In genomic region chr19:3517638-3518037, GRCh38 we compare ENCODE assay signal across 24 cellular contexts. TPM values are rescaled to one million over a fixed set of nuclear protein-coding genes. Genes with fewer than 3 reads are reported as not detected.
DNase-seq lines count a peak whose midpoint lies in the region; ATAC-seq, FAIRE-seq and TF ChIP-seq lines count a peak whose summit lies in the region.
"Had no signal": no experiment of that assay in that cellular context is flagged by ENCODE, and none has a peak within 500 bp of the region (broad histone marks: within the 10 kb centered on the region; RNA-seq: fewer than 3 reads in every experiment).

No MANE protein-coding gene starts in this region.

- TF ChIP-seq POLR2A in HepG2 (IDR thresholded peaks at IDR 0.05; ENCODE audit: insufficient read depth in 1 of 2, low read depth in 2 of 2, low read length in 2 of 2) = no peak

- no peaks in the 10 kb centered on the region for H3K27me3 ChIP-seq in BLaER1 treated with 17β-estradiol and CSF1 and Interleukin-3, amounts not matched to agents 10 nM and 100 nM
- H3K27me3 ChIP-seq in HUES64 (ENCODE audit: insufficient read depth, low read length) = no peaks in the 10 kb centered on the region
- no peaks in the 10 kb centered on the region for H3K27me3 ChIP-seq in adipocyte (replicated peaks; ENCODE audit: control insufficient read depth, insufficient read depth, low read length)
- no peaks in the 10 kb centered on the region for H3K27me3 ChIP-seq in HepG2 (ENCODE audit: control insufficient read depth in 1 of 2, insufficient read depth in 2 of 2, low read length in 2 of 2)
- no peaks in the 10 kb centered on the region for H3K27me3 ChIP-seq in left ventricle myocardium inferior (ENCODE audit: low read depth)
- H3K27me3 ChIP-seq: BE2C had no signal

- H3K4me1 Mint-ChIP-seq in activated naive CD4-positive, alpha-beta T cell treated with anti-CD3 and anti-CD28 coated beads, Interleukin-2, amount 10 ng/mL, durations not matched to agents 7 days and 5 days = peaks cover 29% of the 10 kb centered on the region

- intact Hi-C loops in HepG2 (cut with micrococcal nuclease; ENCODE audit: unreplicated experiment) = no loop called here
- intact Hi-C loops in posterior cingulate gyrus (cut with DNase I) = no loop called here
- intact Hi-C loops in left ventricle myocardium inferior (cut with micrococcal nuclease) = no loop called here

- no TSS peak for BruUV-seq in HepG2 (replicated peaks; lab: Mats Ljungman, UMichigan)

- H3K27ac ChIP-seq in BLaER1 treated with 17β-estradiol and CSF1 and Interleukin-3, amounts not matched to agents 10 nM and 100 nM = no peak overlapping the region
- H3K27ac ChIP-seq in HUES64 (ENCODE audit: low read depth, low read length) (peak overlapping the region; percentile 54; the same call in 1 of the 2 replicates), HepG2 (ENCODE audit: extremely low read length, insufficient read depth, low read length) (no peak overlapping the region), left ventricle myocardium inferior (replicated peaks) (no peak overlapping the region)

- in situ Hi-C loops in HepG2 (cut with HindIII; ENCODE audit: extremely low pct_ligation_motif_present, low pct_unique_long_range_greater_than_20kb) = no loop called here

- no peak for FAIRE-seq in HepG2 (lab: Jason Lieb, UNC)
- FAIRE-seq: GM12892, GM18507, RCC 7860 had no signal

- H2AFZ ChIP-seq in HepG2 (ENCODE audit: low read length) = no peak overlapping the region

- no peaks in the 10 kb centered on the region for H3K9me3 Mint-ChIP-seq in activated naive CD4-positive, alpha-beta T cell treated with anti-CD3 and anti-CD28 coated beads, Interleukin-2, amount 10 ng/mL, durations not matched to agents 7 days and 5 days
- H3K9me3 Mint-ChIP-seq: CD8-positive, alpha-beta T cell had no signal

- no peak overlapping the region for H3K4me3 Mint-ChIP-seq in activated naive CD4-positive, alpha-beta T cell treated with anti-CD3 and anti-CD28 coated beads, Interleukin-2, amount 10 ng/mL, durations not matched to agents 7 days and 5 days
- H3K4me3 Mint-ChIP-seq: CD8-positive, alpha-beta T cell had no signal

- no peak overlapping the region for H3K27ac Mint-ChIP-seq in activated naive CD4-positive, alpha-beta T cell treated with anti-CD3 and anti-CD28 coated beads, Interleukin-2, amount 10 ng/mL, durations not matched to agents 7 days and 5 days

- CTCF ChIA-PET in HepG2 (lab: Yijun Ruan, JAX; ENCODE audit: low intra/inter-chr PET ratio, low total read pairs) = no interaction called here
- CTCF ChIA-PET in activated naive CD4-positive, alpha-beta T cell treated with anti-CD3 and anti-CD28 coated beads, Interleukin-2, amount 10 ng/mL, durations not matched to agents 7 days and 5 days (lab: Charles Lee) = no interaction called here

- H3K4me1 ChIP-seq in BLaER1 treated with 17β-estradiol and CSF1 and Interleukin-3, amounts not matched to agents 10 nM and 100 nM = peaks cover 84 to 99% (median 95%) of the 10 kb centered on the region in 10 experiments
- H3K4me1 ChIP-seq in HUES64 (ENCODE audit: insufficient read depth, low read length) (peaks cover 19% of the 10 kb centered on the region), adipocyte (ENCODE audit: control insufficient read depth, insufficient read depth, low read length) (peaks cover 18% of the 10 kb centered on the region), HepG2 (ENCODE audit: insufficient read depth, low read length) (peaks cover 15% of the 10 kb centered on the region), left ventricle myocardium inferior (peaks cover 48% of the 10 kb centered on the region)

- H3K9ac ChIP-seq in BLaER1 treated with 17β-estradiol and CSF1 and Interleukin-3, amounts not matched to agents 10 nM and 100 nM = peak overlapping the region in 2 of 11 experiments; percentile 4 to 30; a peak in 1 of 22 replicates
- H3K9ac ChIP-seq in HUES64 (ENCODE audit: low read depth, low read length) (no peak overlapping the region), adipocyte (ENCODE audit: low read length) (no peak overlapping the region), HepG2 (ENCODE audit: insufficient read depth, low read depth, low read length) (no peak overlapping the region)

- peaks cover 100% of the 10 kb centered on the region in 11 experiments for H4K20me1 ChIP-seq in BLaER1 treated with 17β-estradiol and CSF1 and Interleukin-3, amounts not matched to agents 10 nM and 100 nM
- peaks cover 34% of the 10 kb centered on the region; the same call in 1 of the 2 replicates for H4K20me1 ChIP-seq in HepG2 (ENCODE audit: insufficient read depth, low read length)

- no peak for TF ChIP-seq EP300 in HepG2 (IDR thresholded peaks at IDR 0.05; ENCODE audit: low read depth in 2 of 2, low read length in 2 of 2)
- TF ChIP-seq EP300 in HepG2 (CRISPR knock-in tag; IDR thresholded peaks at IDR 0.05; ENCODE audit: borderline replicate concordance) = no peak

- H3K4me2 ChIP-seq in BLaER1 treated with 17β-estradiol and CSF1 and Interleukin-3, amounts not matched to agents 10 nM and 100 nM = peak overlapping the region; percentile 57 to 97 (median 84); a peak in 21 of 22 replicates
- no peak overlapping the region for H3K4me2 ChIP-seq in HepG2 (ENCODE audit: low read depth, low read length)

- DNase-seq in adipocyte (ENCODE audit: low read depth) = peak; percentile 5
- DNase-seq in HepG2 (ENCODE audit: low spot score) = no peak
- DNase-seq in hippocampal formation (lab: John Stamatoyannopoulos, UW) = no peak
- no peak for DNase-seq in posterior cingulate gyrus
- no peak for DNase-seq in left ventricle myocardium inferior
- DNase-seq in activated naive CD4-positive, alpha-beta T cell treated with anti-CD3 and anti-CD28 coated beads, Interleukin-2, amount 10 ng/mL, durations not matched to agents 7 days and 5 days = no peak
- DNase-seq: BE2C; DMS153; MV-4-11; NCI-H226; NK-92 treated with Interleukin-12 subunit alpha and Interleukin-12 subunit beta, amount 100 ng/mL, for 24 hours had no signal

- no peak for ATAC-seq in HepG2
- ATAC-seq: Right ventricle myocardium inferior had no signal

- no peaks in the 10 kb centered on the region for H3K9me3 ChIP-seq in BLaER1 treated with 17β-estradiol and CSF1 and Interleukin-3, amounts not matched to agents 10 nM and 100 nM (replicated peaks in 1 of 11)
- no peaks in the 10 kb centered on the region for H3K9me3 ChIP-seq in HUES64 (ENCODE audit: insufficient read depth, low read depth, low read length)
- no peaks in the 10 kb centered on the region for H3K9me3 ChIP-seq in adipocyte (ENCODE audit: control insufficient read depth, low read length)
- no peaks in the 10 kb centered on the region for H3K9me3 ChIP-seq in HepG2 (ENCODE audit: low read length)
- no peaks in the 10 kb centered on the region for H3K9me3 ChIP-seq in left ventricle myocardium inferior (replicated peaks)
- H3K9me3 ChIP-seq: BE2C had no signal

- peaks cover 14% of the 10 kb centered on the region for H3K36me3 Mint-ChIP-seq in activated naive CD4-positive, alpha-beta T cell treated with anti-CD3 and anti-CD28 coated beads, Interleukin-2, amount 10 ng/mL, durations not matched to agents 7 days and 5 days

- H3K36me3 ChIP-seq in BLaER1 treated with 17β-estradiol and CSF1 and Interleukin-3, amounts not matched to agents 10 nM and 100 nM = peaks cover 8 to 57% (median 19%) of the 10 kb centered on the region in 11 experiments; a peak in 17 of 22 replicates
- H3K36me3 ChIP-seq in HUES64 (ENCODE audit: insufficient read depth, low read length) (peaks cover 4% of the 10 kb centered on the region; the same call in 1 of the 2 replicates), adipocyte (ENCODE audit: control insufficient read depth, insufficient read depth, low read length, severe bottlenecking) (no peaks in the 10 kb centered on the region), HepG2 (replicated peaks in 1 of 2; ENCODE audit: control insufficient read depth in 1 of 2, insufficient read depth in 2 of 2, low read length in 2 of 2) (peaks cover 10 to 29% of the 10 kb centered on the region in 2 experiments; a peak in 4 of 5 replicates), left ventricle myocardium inferior (peaks cover 7% of the 10 kb centered on the region)

- TF ChIP-seq CTCF in HepG2 (CRISPR knock-in tag; IDR thresholded peaks at IDR 0.05) = no peak
- no peak for TF ChIP-seq CTCF in left ventricle myocardium inferior (IDR thresholded peaks at IDR 0.05; ENCODE audit: borderline replicate concordance)

- H3K79me2 ChIP-seq in HepG2 (ENCODE audit: insufficient read depth, low read length) = peaks cover 51% of the 10 kb centered on the region

- POLR2A ChIA-PET in HepG2 (lab: Yijun Ruan, JAX) = no interaction called here

- no peak overlapping the region for H3K4me3 ChIP-seq in BLaER1 treated with 17β-estradiol and CSF1 and Interleukin-3, amounts not matched to agents 10 nM and 100 nM
- H3K4me3 ChIP-seq in HUES64 (ENCODE audit: low read length) = no peak overlapping the region
- H3K4me3 ChIP-seq in adipocyte (ENCODE audit: low read length) = no peak overlapping the region
- no peak overlapping the region for H3K4me3 ChIP-seq in HepG2 (replicated peaks in 1 of 3; ENCODE audit: insufficient read depth in 1 of 3, low read depth in 2 of 3, low read length in 3 of 3)
- H3K4me3 ChIP-seq in left ventricle myocardium inferior = no peak overlapping the region

- no peaks in the 10 kb centered on the region for H3K27me3 Mint-ChIP-seq in activated naive CD4-positive, alpha-beta T cell treated with anti-CD3 and anti-CD28 coated beads, Interleukin-2, amount 10 ng/mL, durations not matched to agents 7 days and 5 days

- WGBS in HUES64 = 94% methylated on average over 2 of the region's 2 CpGs
- WGBS in HepG2 (ENCODE audit: low lambda C conversion rate) = 88% methylated on average over 2 of the region's 2 CpGs

- no peak for TF ChIP-seq RAD21 in HepG2 (CRISPR knock-in tag; IDR thresholded peaks at IDR 0.05)

RNA-seq across cellular contexts. Expression of gene FZR1, which starts 11.5 kb away (rescaled TPM):
- 20.4 TPM for polyA plus RNA-seq in HUES64 (2013, experiment 1 of 2)
- 20.1 TPM for polyA plus RNA-seq in HUES64 (2013, experiment 2 of 2)
- total RNA-seq in HepG2 (2016; rRNA removed; fragmentation: Illumina TruSeq; extraction: Trizol) = 18.3 and 29.0 TPM in 2 replicates
- total RNA-seq in HepG2 (2016; cell fraction: cytosol; rRNA removed; fragmentation: Illumina TruSeq; extraction: Trizol; ENCODE audit: low read depth) = 7.3 and 8.3 TPM in 2 replicates
- 14.2 and 28.7 TPM in 2 replicates for total RNA-seq in HepG2 (2016; cell fraction: insoluble cytoplasmic fraction; rRNA removed; fragmentation: Illumina TruSeq; extraction: Trizol)
- total RNA-seq in HepG2 (2016; cell fraction: membrane; rRNA removed; fragmentation: Illumina TruSeq; extraction: Trizol) = 11.9 and 12.1 TPM in 2 replicates
- total RNA-seq in HepG2 (2016; cell fraction: nucleus; rRNA removed; fragmentation: Illumina TruSeq; extraction: Trizol) = 13.9 and 16.7 TPM in 2 replicates
- polyA plus RNA-seq in HepG2 (2011; rRNA removed) = 30.8 and 39.2 TPM in 2 replicates
- polyA plus RNA-seq in HepG2 (2011; cell fraction: cytosol; rRNA removed) = 14.2 and 18.0 TPM in 2 replicates
- polyA plus RNA-seq in HepG2 (2011; cell fraction: nucleus; rRNA removed) = 95.9 and 102 TPM in 2 replicates
- 24.3 and 37.8 TPM in 2 replicates for polyA plus RNA-seq in HepG2 (2012)
- polyA plus RNA-seq in HepG2 (2016; cell fraction: cytosol; fragmentation: Illumina TruSeq; extraction: Trizol; ENCODE audit: low read depth) = 1.6 and 2.9 TPM in 2 replicates
- polyA plus RNA-seq in HepG2 (2016; cell fraction: insoluble cytoplasmic fraction; fragmentation: Illumina TruSeq; extraction: Trizol; ENCODE audit: low read depth) = 17.3 and 26.9 TPM in 2 replicates
- 6.0 and 6.7 TPM in 2 replicates for polyA plus RNA-seq in HepG2 (2016; cell fraction: membrane; fragmentation: Illumina TruSeq; extraction: Trizol; ENCODE audit: low read depth)
- 52.3 and 54.5 TPM in 2 replicates for polyA plus RNA-seq in HepG2 (2016; cell fraction: nucleus; fragmentation: Illumina TruSeq; extraction: Trizol; ENCODE audit: insufficient read depth, low read depth)
- polyA minus RNA-seq in HepG2 (2011; rRNA and poly(A)+ RNA removed; ENCODE audit: low replicate concordance) = 18.4 and 43.6 TPM in 2 replicates
- 15.1 and 16.5 TPM in 2 replicates for polyA minus RNA-seq in HepG2 (2011; cell fraction: cytosol; rRNA and poly(A)+ RNA removed)
- polyA minus RNA-seq in HepG2 (2011; cell fraction: nucleus; rRNA and poly(A)+ RNA removed) = 17.9 and 24.6 TPM in 2 replicates
- total RNA-seq in left ventricle myocardium inferior = 20.7 TPM

RNA-seq across cellular contexts. Expression of gene DOHH, which starts 17.2 kb away (rescaled TPM):
- 14.1 TPM for polyA plus RNA-seq in HUES64 (2013, experiment 1 of 2)
- 11.2 TPM for polyA plus RNA-seq in HUES64 (2013, experiment 2 of 2)
- 10.3 and 13.7 TPM in 2 replicates for total RNA-seq in HepG2 (2016; rRNA removed; fragmentation: Illumina TruSeq; extraction: Trizol)
- total RNA-seq in HepG2 (2016; cell fraction: cytosol; rRNA removed; fragmentation: Illumina TruSeq; extraction: Trizol; ENCODE audit: low read depth) = 2.2 TPM in 2 replicates
- total RNA-seq in HepG2 (2016; cell fraction: insoluble cytoplasmic fraction; rRNA removed; fragmentation: Illumina TruSeq; extraction: Trizol) = 10.1 and 13.2 TPM in 2 replicates
- total RNA-seq in HepG2 (2016; cell fraction: membrane; rRNA removed; fragmentation: Illumina TruSeq; extraction: Trizol) = 5.2 and 7.2 TPM in 2 replicates
- 5.0 and 6.8 TPM in 2 replicates for total RNA-seq in HepG2 (2016; cell fraction: nucleus; rRNA removed; fragmentation: Illumina TruSeq; extraction: Trizol)
- 3.5 and 4.8 TPM in 2 replicates for polyA plus RNA-seq in HepG2 (2011; rRNA removed)
- 4.6 and 9.1 TPM in 2 replicates for polyA plus RNA-seq in HepG2 (2011; cell fraction: cytosol; rRNA removed)
- polyA plus RNA-seq in HepG2 (2011; cell fraction: nucleus; rRNA removed) = 7.4 and 8.4 TPM in 2 replicates
- 4.7 and 7.0 TPM in 2 replicates for polyA plus RNA-seq in HepG2 (2012)
- polyA plus RNA-seq in HepG2 (2016; cell fraction: cytosol; fragmentation: Illumina TruSeq; extraction: Trizol; ENCODE audit: low read depth) = 1.5 and 2.2 TPM in 2 replicates
- polyA plus RNA-seq in HepG2 (2016; cell fraction: insoluble cytoplasmic fraction; fragmentation: Illumina TruSeq; extraction: Trizol; ENCODE audit: low read depth) = 12.2 and 13.2 TPM in 2 replicates
- polyA plus RNA-seq in HepG2 (2016; cell fraction: membrane; fragmentation: Illumina TruSeq; extraction: Trizol; ENCODE audit: low read depth) = 3.7 and 4.3 TPM in 2 replicates
- polyA plus RNA-seq in HepG2 (2016; cell fraction: nucleus; fragmentation: Illumina TruSeq; extraction: Trizol; ENCODE audit: insufficient read depth, low read depth) = 10.0 and 11.0 TPM in 2 replicates
- 5.5 and 8.1 TPM in 2 replicates for polyA minus RNA-seq in HepG2 (2011; rRNA and poly(A)+ RNA removed; ENCODE audit: low replicate concordance)
- 4.5 and 6.8 TPM in 2 replicates for polyA minus RNA-seq in HepG2 (2011; cell fraction: cytosol; rRNA and poly(A)+ RNA removed)
- polyA minus RNA-seq in HepG2 (2011; cell fraction: nucleus; rRNA and poly(A)+ RNA removed) = 3.5 and 5.0 TPM in 2 replicates
- total RNA-seq in left ventricle myocardium inferior = 11.1 TPM

RNA-seq across cellular contexts. Expression of gene TEKTIP1, which starts 21.3 kb away (rescaled TPM):
- 0.45 TPM for polyA plus RNA-seq in HUES64 (2013, experiment 1 of 2)
- not detected for polyA plus RNA-seq in HUES64 (2013, experiment 2 of 2)
- total RNA-seq in HepG2 (2016; rRNA removed; fragmentation: Illumina TruSeq; extraction: Trizol) (not detected in 2 replicates), left ventricle myocardium inferior (not detected)
- not detected in 2 replicates for total RNA-seq in HepG2 (2016; cell fraction: cytosol; rRNA removed; fragmentation: Illumina TruSeq; extraction: Trizol; ENCODE audit: low read depth)
- total RNA-seq in HepG2 (2016; cell fraction: insoluble cytoplasmic fraction; rRNA removed; fragmentation: Illumina TruSeq; extraction: Trizol) = not detected in 2 replicates
- not detected in 2 replicates for total RNA-seq in HepG2 (2016; cell fraction: membrane; rRNA removed; fragmentation: Illumina TruSeq; extraction: Trizol)
- total RNA-seq in HepG2 (2016; cell fraction: nucleus; rRNA removed; fragmentation: Illumina TruSeq; extraction: Trizol) = not detected in 2 replicates
- not detected in 2 replicates for polyA plus RNA-seq in HepG2 (2011; rRNA removed)
- not detected in 2 replicates for polyA plus RNA-seq in HepG2 (2011; cell fraction: cytosol; rRNA removed)
- polyA plus RNA-seq in HepG2 (2011; cell fraction: nucleus; rRNA removed) = 0.32 TPM in 1 of 2 replicates, not detected in the other
- polyA plus RNA-seq in HepG2 (2012) = 0.24 and 0.35 TPM in 2 replicates
- not detected in 2 replicates for polyA plus RNA-seq in HepG2 (2016; cell fraction: cytosol; fragmentation: Illumina TruSeq; extraction: Trizol; ENCODE audit: low read depth)
- polyA plus RNA-seq in HepG2 (2016; cell fraction: insoluble cytoplasmic fraction; fragmentation: Illumina TruSeq; extraction: Trizol; ENCODE audit: low read depth) = not detected in 2 replicates
- not detected in 2 replicates for polyA plus RNA-seq in HepG2 (2016; cell fraction: membrane; fragmentation: Illumina TruSeq; extraction: Trizol; ENCODE audit: low read depth)
- not detected in 2 replicates for polyA plus RNA-seq in HepG2 (2016; cell fraction: nucleus; fragmentation: Illumina TruSeq; extraction: Trizol; ENCODE audit: insufficient read depth, low read depth)
- not detected in 2 replicates for polyA minus RNA-seq in HepG2 (2011; rRNA and poly(A)+ RNA removed; ENCODE audit: low replicate concordance)
- not detected in 2 replicates for polyA minus RNA-seq in HepG2 (2011; cell fraction: cytosol; rRNA and poly(A)+ RNA removed)
- polyA minus RNA-seq in HepG2 (2011; cell fraction: nucleus; rRNA and poly(A)+ RNA removed) = not detected in 2 replicates
- total RNA-seq: G401, H4, M059J, Right ventricle myocardium inferior, SK-MEL-5 had no signal

RNA-seq across cellular contexts. Expression of gene SMIM44, which starts 34.4 kb away (rescaled TPM):
- not detected for polyA plus RNA-seq in HUES64 (2013, experiment 1 of 2)
- polyA plus RNA-seq in HUES64 (2013, experiment 2 of 2) = not detected
- total RNA-seq in HepG2 (2016; rRNA removed; fragmentation: Illumina TruSeq; extraction: Trizol) (not detected in 2 replicates), left ventricle myocardium inferior (not detected)
- total RNA-seq in HepG2 (2016; cell fraction: cytosol; rRNA removed; fragmentation: Illumina TruSeq; extraction: Trizol; ENCODE audit: low read depth) = not detected in 2 replicates
- not detected in 2 replicates for total RNA-seq in HepG2 (2016; cell fraction: insoluble cytoplasmic fraction; rRNA removed; fragmentation: Illumina TruSeq; extraction: Trizol)
- total RNA-seq in HepG2 (2016; cell fraction: membrane; rRNA removed; fragmentation: Illumina TruSeq; extraction: Trizol) = not detected in 2 replicates
- not detected in 2 replicates for total RNA-seq in HepG2 (2016; cell fraction: nucleus; rRNA removed; fragmentation: Illumina TruSeq; extraction: Trizol)
- polyA plus RNA-seq in HepG2 (2011; rRNA removed) = not detected in 2 replicates
- not detected in 2 replicates for polyA plus RNA-seq in HepG2 (2011; cell fraction: cytosol; rRNA removed)
- polyA plus RNA-seq in HepG2 (2011; cell fraction: nucleus; rRNA removed) = not detected in 2 replicates
- not detected in 2 replicates for polyA plus RNA-seq in HepG2 (2012)
- not detected in 2 replicates for polyA plus RNA-seq in HepG2 (2016; cell fraction: cytosol; fragmentation: Illumina TruSeq; extraction: Trizol; ENCODE audit: low read depth)
- not detected in 2 replicates for polyA plus RNA-seq in HepG2 (2016; cell fraction: insoluble cytoplasmic fraction; fragmentation: Illumina TruSeq; extraction: Trizol; ENCODE audit: low read depth)
- polyA plus RNA-seq in HepG2 (2016; cell fraction: membrane; fragmentation: Illumina TruSeq; extraction: Trizol; ENCODE audit: low read depth) = not detected in 2 replicates
- polyA plus RNA-seq in HepG2 (2016; cell fraction: nucleus; fragmentation: Illumina TruSeq; extraction: Trizol; ENCODE audit: insufficient read depth, low read depth) = not detected in 2 replicates
- polyA minus RNA-seq in HepG2 (2011; rRNA and poly(A)+ RNA removed; ENCODE audit: low replicate concordance) = not detected in 2 replicates
- polyA minus RNA-seq in HepG2 (2011; cell fraction: cytosol; rRNA and poly(A)+ RNA removed) = not detected in 2 replicates
- polyA minus RNA-seq in HepG2 (2011; cell fraction: nucleus; rRNA and poly(A)+ RNA removed) = not detected in 2 replicates
- total RNA-seq: A673; CD8-positive, alpha-beta T cell; G401; H4; M059J; OCI-LY7; Right ventricle myocardium inferior; SK-MEL-5 had no signal

RNA-seq across cellular contexts. Expression of gene SMIM24, which starts 37.3 kb away (rescaled TPM):
- polyA plus RNA-seq in HUES64 (2013, experiment 1 of 2) = 1.1 TPM
- 4.8 TPM for polyA plus RNA-seq in HUES64 (2013, experiment 2 of 2)
- total RNA-seq in HepG2 (2016; rRNA removed; fragmentation: Illumina TruSeq; extraction: Trizol) = 47.4 and 70.6 TPM in 2 replicates
- 29.6 and 43.2 TPM in 2 replicates for total RNA-seq in HepG2 (2016; cell fraction: cytosol; rRNA removed; fragmentation: Illumina TruSeq; extraction: Trizol; ENCODE audit: low read depth)
- total RNA-seq in HepG2 (2016; cell fraction: insoluble cytoplasmic fraction; rRNA removed; fragmentation: Illumina TruSeq; extraction: Trizol) = 47.9 and 76.1 TPM in 2 replicates
- 38.7 and 54.4 TPM in 2 replicates for total RNA-seq in HepG2 (2016; cell fraction: membrane; rRNA removed; fragmentation: Illumina TruSeq; extraction: Trizol)
- 42.5 and 49.4 TPM in 2 replicates for total RNA-seq in HepG2 (2016; cell fraction: nucleus; rRNA removed; fragmentation: Illumina TruSeq; extraction: Trizol)
- polyA plus RNA-seq in HepG2 (2011; rRNA removed) = 9.0 and 11.2 TPM in 2 replicates
- 9.6 and 9.7 TPM in 2 replicates for polyA plus RNA-seq in HepG2 (2011; cell fraction: cytosol; rRNA removed)
- 3.7 and 4.5 TPM in 2 replicates for polyA plus RNA-seq in HepG2 (2011; cell fraction: nucleus; rRNA removed)
- polyA plus RNA-seq in HepG2 (2012) = 11.7 and 27.5 TPM in 2 replicates
- 59.2 and 77.1 TPM in 2 replicates for polyA plus RNA-seq in HepG2 (2016; cell fraction: cytosol; fragmentation: Illumina TruSeq; extraction: Trizol; ENCODE audit: low read depth)
- polyA plus RNA-seq in HepG2 (2016; cell fraction: insoluble cytoplasmic fraction; fragmentation: Illumina TruSeq; extraction: Trizol; ENCODE audit: low read depth) = 77.8 and 93.1 TPM in 2 replicates
- polyA plus RNA-seq in HepG2 (2016; cell fraction: membrane; fragmentation: Illumina TruSeq; extraction: Trizol; ENCODE audit: low read depth) = 72.5 and 86.0 TPM in 2 replicates
- polyA plus RNA-seq in HepG2 (2016; cell fraction: nucleus; fragmentation: Illumina TruSeq; extraction: Trizol; ENCODE audit: insufficient read depth, low read depth) = 132 and 146 TPM in 2 replicates
- 0.51 and 3.8 TPM in 2 replicates for polyA minus RNA-seq in HepG2 (2011; rRNA and poly(A)+ RNA removed; ENCODE audit: low replicate concordance)
- 3.0 and 6.0 TPM in 2 replicates for polyA minus RNA-seq in HepG2 (2011; cell fraction: cytosol; rRNA and poly(A)+ RNA removed)
- 0.64 and 1.4 TPM in 2 replicates for polyA minus RNA-seq in HepG2 (2011; cell fraction: nucleus; rRNA and poly(A)+ RNA removed)
- total RNA-seq in left ventricle myocardium inferior = not detected
- total RNA-seq: A673, H4, M059J, Right ventricle myocardium inferior, SK-MEL-5 had no signal
